Comparison of ENCODE assay signal across 1 cellular context in genomic region chr17:75774988-75775668, GRCh38.
TF ChIP-seq lines count a peak whose summit lies in the region.

No MANE protein-coding gene starts in this region.

TF ChIP-seq in GM23338, 12 proteins besides CTCF, POLR2A, EP300 and RAD21:
- TF ChIP-seq ZNF462 (CRISPR knock-in tag; IDR thresholded peaks at IDR 0.05): no peak
- TF ChIP-seq STAT1 (IDR thresholded peaks at IDR 0.05; ENCODE audit: unreplicated experiment): no peak
- TF ChIP-seq ZNF331 (CRISPR knock-in tag; IDR thresholded peaks at IDR 0.05; ENCODE audit: low read depth): no peak
- TF ChIP-seq JUNB (IDR thresholded peaks at IDR 0.05; ENCODE audit: unreplicated experiment): no peak
- no peak for TF ChIP-seq ZNF114 (CRISPR knock-in tag; IDR thresholded peaks at IDR 0.05)
- TF ChIP-seq REST (IDR thresholded peaks at IDR 0.05; ENCODE audit: unreplicated experiment): no peak
- TF ChIP-seq EZH2 (IDR thresholded peaks at IDR 0.05; ENCODE audit: low read depth, unreplicated experiment): no peak
- no peak for TF ChIP-seq EZH2phosphoT487 (IDR thresholded peaks at IDR 0.05; ENCODE audit: unreplicated experiment)
- TF ChIP-seq POLR2AphosphoS5 (IDR thresholded peaks at IDR 0.05; ENCODE audit: low read depth): no peak
- TF ChIP-seq CREB1 (CRISPR knock-in tag; IDR thresholded peaks at IDR 0.05; ENCODE audit: low read depth): no peak
- TF ChIP-seq ETS1 (IDR thresholded peaks at IDR 0.05): no peak
